8 cellular contexts compared by ENCODE assay signal in the genomic region with DNA sequence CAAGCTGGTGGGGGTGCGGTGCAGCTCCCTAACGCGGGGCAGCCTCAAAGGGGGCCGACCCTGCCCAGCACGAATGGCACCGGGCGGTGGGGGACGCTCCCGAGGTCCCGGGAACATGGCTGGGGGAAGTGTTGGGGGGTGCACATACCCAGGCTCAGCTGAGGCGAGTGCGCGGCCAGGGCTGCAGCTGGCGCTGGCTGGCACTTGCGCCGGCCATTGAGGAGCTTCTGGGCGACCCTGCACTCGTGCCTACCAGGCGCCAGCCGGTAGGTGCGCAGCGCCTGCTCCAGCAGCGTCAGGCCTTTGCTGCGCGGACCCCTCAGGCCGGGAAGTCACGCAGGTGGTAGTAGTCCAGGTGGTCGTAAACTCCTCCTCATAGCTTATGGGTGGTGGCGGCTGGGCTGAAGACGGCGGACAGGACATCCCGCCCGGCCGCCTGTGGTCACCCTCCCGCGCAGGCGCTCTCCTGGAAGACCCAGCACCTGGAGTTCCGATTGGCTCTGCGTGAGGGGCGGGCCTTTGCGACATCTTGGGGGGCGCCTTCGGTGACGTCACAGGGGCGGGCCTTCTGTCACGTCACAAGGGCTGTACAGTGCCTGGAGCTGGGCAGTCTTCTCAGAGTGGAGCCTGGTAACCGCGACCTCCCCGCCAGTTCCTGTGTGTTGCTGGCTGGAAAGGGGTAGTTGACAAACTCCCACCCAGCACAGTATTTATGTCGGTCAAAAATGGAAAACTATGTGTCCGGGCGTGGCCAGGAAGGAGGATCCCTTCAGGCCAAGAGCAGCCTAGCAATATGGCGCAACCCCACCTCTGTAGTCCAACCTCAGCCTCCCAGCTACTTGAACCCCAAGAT.
A peak's percentile ranks its signal among the peaks of the same experiment; 100 is the strongest.
DNase-seq lines count a peak whose midpoint lies in the region; ATAC-seq and TF ChIP-seq lines count a peak whose summit lies in the region.
"Not testable (repeated sequence)": the region's sequence is repeated elsewhere in the genome, so short reads cannot be mapped to it uniquely, and the experiment has no call there.

No MANE protein-coding gene starts in this region.

- H3K27me3 Mint-ChIP-seq in IgD-negative memory B cell; natural killer cell (ENCODE audit: low read depth in 2 of 2); stimulated activated memory B cell treated with anti-CD40 and anti-IgM and Interleukin-4, amounts not matched to agents 10 μg/mL and 1 μg/mL and 100 μg/mL, for 72 hours: not testable (repeated sequence)

- H3K9me3 Mint-ChIP-seq in IgD-negative memory B cell; natural killer cell; stimulated activated memory B cell treated with anti-CD40 and anti-IgM and Interleukin-4, amounts not matched to agents 10 μg/mL and 1 μg/mL and 100 μg/mL, for 72 hours: not testable (repeated sequence)

- H3K4me1 Mint-ChIP-seq in IgD-negative memory B cell; natural killer cell; stimulated activated memory B cell treated with anti-CD40 and anti-IgM and Interleukin-4, amounts not matched to agents 10 μg/mL and 1 μg/mL and 100 μg/mL, for 72 hours: not testable (repeated sequence)

- not testable (repeated sequence) for TF ChIP-seq CTCF in natural killer cell (IDR thresholded peaks at IDR 0.05)

- intact Hi-C loops in natural killer cell (cut with micrococcal nuclease), result loop anchor here (5.0 kb wide), 2 partner anchors 44 to 74 kb away; a partner anchor contains a TSS

- H3K36me3 Mint-ChIP-seq in IgD-negative memory B cell; natural killer cell; stimulated activated memory B cell treated with anti-CD40 and anti-IgM and Interleukin-4, amounts not matched to agents 10 μg/mL and 1 μg/mL and 100 μg/mL, for 72 hours: not testable (repeated sequence)

- peak; percentile 68 for DNase-seq in DMS79 treated with DMSO at 0.1 percent for 48 hours (lab: John Stamatoyannopoulos, UW)
- DNase-seq in RPMI8226, result peak; percentile 92
- DNase-seq in activated effector memory CD4-positive, alpha-beta T cell treated with Interleukin-2 at 50 U/mL for 16 hours, result peak; percentile 87
- DNase-seq in fibroblast of peridontal ligament (ENCODE audit: extremely low read depth), result peak; percentile 92
- peak; percentile 93 for DNase-seq in natural killer cell

- H3K27ac Mint-ChIP-seq in IgD-negative memory B cell, result peak overlapping the region; percentile 92 to 98 (median 96)
- peak overlapping the region; percentile 77 to 88 for H3K27ac Mint-ChIP-seq in natural killer cell
- peak overlapping the region; percentile 93 for H3K27ac Mint-ChIP-seq in stimulated activated memory B cell treated with anti-CD40 and anti-IgM and Interleukin-4, amounts not matched to agents 10 μg/mL and 1 μg/mL and 100 μg/mL, for 72 hours

- peak overlapping the region; percentile 89 to 97 (median 94) for H3K4me3 Mint-ChIP-seq in IgD-negative memory B cell
- H3K4me3 Mint-ChIP-seq in natural killer cell, result peak overlapping the region; percentile 88
- H3K4me3 Mint-ChIP-seq in stimulated activated memory B cell treated with anti-CD40 and anti-IgM and Interleukin-4, amounts not matched to agents 10 μg/mL and 1 μg/mL and 100 μg/mL, for 72 hours, result peak overlapping the region; percentile 91

- peak; percentile 100 for ATAC-seq in GM21717 (IDR thresholded peaks at IDR 0.05; ENCODE audit: unreplicated experiment)
- ATAC-seq in natural killer cell, result peak; percentile 95 to 98 (median 96)
- peak; percentile 100 for ATAC-seq in stimulated activated memory B cell treated with anti-CD40 and anti-IgM and Interleukin-4, amounts not matched to agents 10 μg/mL and 1 μg/mL and 100 μg/mL, for 72 hours

Comparison
In these comparisons a context has a peak if more than half of its experiments do, and no peak if none do; other contexts are left out.
1. Peak in every context shown above with its lines: DNase-seq and ATAC-seq.